Comparison of ENCODE assay signal across 12 cellular contexts in the genomic region with DNA sequence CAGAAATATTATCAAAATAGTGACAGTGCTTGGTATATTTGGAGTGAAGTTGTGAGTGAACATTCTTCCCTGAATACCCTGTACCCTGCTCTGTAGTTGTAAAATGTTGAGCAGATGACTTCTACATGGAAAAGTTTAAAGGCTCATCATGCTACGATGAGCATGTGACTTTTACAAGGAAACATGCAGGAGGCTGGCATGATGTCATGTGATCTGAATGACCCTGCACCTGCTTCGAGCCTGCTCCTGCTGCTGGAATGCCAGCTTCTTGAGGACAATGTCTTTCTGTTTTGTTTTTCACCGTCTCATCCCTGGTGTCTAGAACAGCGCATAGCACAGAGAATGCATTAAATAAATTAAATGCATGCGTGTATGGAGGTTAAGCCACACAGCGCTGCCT.
"Had no signal": no experiment of that assay in that cellular context is flagged by ENCODE, and none has a peak within 500 bp of the region (broad histone marks: within the 10 kb centered on the region; RNA-seq: fewer than 3 reads in every experiment).

No MANE protein-coding gene starts in this region.

- H3K27ac Mint-ChIP-seq: activated CD4-positive, alpha-beta memory T cell treated with anti-CD3 and anti-CD28 coated beads, Interleukin-2, amount 10 ng/mL, durations not matched to agents 7 days and 5 days; activated naive CD8-positive, alpha-beta T cell treated with anti-CD3 and anti-CD28 coated beads, Interleukin-2, amount 10 ng/mL, durations not matched to agents 7 days and 5 days; memory B cell; nephron progenitor cell had no signal

- DNase-seq: activated CD4-positive, alpha-beta memory T cell treated with anti-CD3 and anti-CD28 coated beads, Interleukin-2, amount 10 ng/mL, durations not matched to agents 7 days and 5 days; activated CD4-positive, alpha-beta T cell treated with anti-CD3 and anti-CD28 coated beads for 1 hour; activated gamma-delta T cell; activated naive CD8-positive, alpha-beta T cell treated with anti-CD3 and anti-CD28 coated beads, Interleukin-2, amount 10 ng/mL, durations not matched to agents 7 days and 5 days; activated T-cell treated with anti-CD3 and anti-CD28 coated beads, Interleukin-2, amount 50 U/mL, for 48 hours; foreskin melanocyte; left ventricle myocardium inferior; tibial artery had no signal

- H3K4me3 Mint-ChIP-seq: activated CD4-positive, alpha-beta memory T cell treated with anti-CD3 and anti-CD28 coated beads, Interleukin-2, amount 10 ng/mL, durations not matched to agents 7 days and 5 days; activated naive CD8-positive, alpha-beta T cell treated with anti-CD3 and anti-CD28 coated beads, Interleukin-2, amount 10 ng/mL, durations not matched to agents 7 days and 5 days; memory B cell; nephron progenitor cell had no signal

- H3K27ac ChIP-seq: cardiac muscle cell, left ventricle myocardium inferior, ovary, tibial artery had no signal
